Comparison of ENCODE assay signal across 9 cellular contexts in the genomic region with DNA sequence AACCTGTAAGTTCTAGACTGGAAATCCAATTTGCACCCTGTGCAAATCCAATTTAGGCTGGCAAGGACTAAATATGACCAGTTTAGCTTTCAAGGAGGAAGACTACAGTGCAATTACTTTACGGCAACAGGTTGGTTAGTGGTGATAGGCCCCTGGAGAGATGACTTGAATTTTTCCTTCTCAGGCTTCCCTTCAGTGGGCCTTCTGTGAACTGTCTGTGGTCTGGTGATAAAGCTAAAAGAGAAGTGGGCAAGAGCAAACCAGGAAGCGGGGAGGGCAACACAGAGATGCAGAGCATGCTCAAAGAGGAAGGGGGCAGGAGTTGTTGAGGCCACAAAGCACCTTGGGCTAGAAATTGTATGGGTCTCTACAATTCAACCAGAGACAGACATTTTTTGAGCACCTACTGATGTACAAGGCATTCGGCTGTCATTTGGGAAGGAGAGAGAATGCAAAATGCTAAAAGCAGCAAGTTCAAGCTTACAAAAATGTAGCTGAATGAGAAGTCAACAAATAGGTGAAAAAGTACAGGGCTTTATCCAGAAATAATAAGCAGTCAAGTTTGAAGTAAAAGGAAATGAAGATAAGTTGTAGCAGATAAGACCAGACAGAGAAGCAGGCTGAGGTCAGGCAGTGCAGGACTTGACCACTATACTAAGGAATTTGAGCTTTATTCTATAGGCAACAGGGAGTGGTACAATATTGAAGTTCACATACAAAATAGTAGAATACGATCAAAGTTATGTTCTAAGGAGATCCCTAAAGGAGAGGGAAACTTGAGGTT. TPM values are rescaled to one million over a fixed set of nuclear protein-coding genes. Genes with fewer than 3 reads are reported as not detected.
A peak's percentile ranks its signal among the peaks of the same experiment; 100 is the strongest.
DNase-seq lines count a peak whose midpoint lies in the region; ATAC-seq and TF ChIP-seq lines count a peak whose summit lies in the region.
"Had no signal": no experiment of that assay in that cellular context is flagged by ENCODE, and none has a peak within 500 bp of the region (broad histone marks: within the 10 kb centered on the region; RNA-seq: fewer than 3 reads in every experiment).

No MANE protein-coding gene starts in this region.

- POLR2A ChIA-PET in activated CD4-positive, alpha-beta memory T cell treated with anti-CD3 and anti-CD28 coated beads, Interleukin-2, amount 10 ng/mL, durations not matched to agents 7 days and 5 days (lab: Charles Lee): no interaction called here

- no peak overlapping the region for H3K27ac ChIP-seq in coronary artery

- TF ChIP-seq CTCF in coronary artery (IDR thresholded peaks at IDR 0.05): no peak

- DNase-seq in AML-193 (lab: John Stamatoyannopoulos, UW): peak; percentile 94 to 96
- DNase-seq in activated CD4-positive, alpha-beta memory T cell treated with anti-CD3 and anti-CD28 coated beads, Interleukin-2, amount 10 ng/mL, durations not matched to agents 7 days and 5 days: no peak
- no peak for DNase-seq in DMS153 (lab: John Stamatoyannopoulos, UW)
- DNase-seq in coronary artery (ENCODE audit: low spot score): no peak
- no peak for DNase-seq in NCI-H2196 treated with DMSO at 0.1 percent for 48 hours (lab: John Stamatoyannopoulos, UW; ENCODE audit: unreplicated experiment)
- no peak for DNase-seq in SHP77 (lab: John Stamatoyannopoulos, UW)

- CTCF ChIA-PET in activated CD4-positive, alpha-beta memory T cell treated with anti-CD3 and anti-CD28 coated beads, Interleukin-2, amount 10 ng/mL, durations not matched to agents 7 days and 5 days (lab: Charles Lee): interaction anchor here (0.7 kb wide), 1 partner anchor 15 kb away, joined by 3 read pairs; no protein-coding TSS in a partner anchor

- peaks cover 12% of the 10 kb centered on the region for H3K36me3 Mint-ChIP-seq in activated CD4-positive, alpha-beta memory T cell treated with anti-CD3 and anti-CD28 coated beads, Interleukin-2, amount 10 ng/mL, durations not matched to agents 7 days and 5 days (ENCODE audit: low read depth)

- peaks cover 27% of the 10 kb centered on the region for H3K4me1 Mint-ChIP-seq in activated CD4-positive, alpha-beta memory T cell treated with anti-CD3 and anti-CD28 coated beads, Interleukin-2, amount 10 ng/mL, durations not matched to agents 7 days and 5 days

- H3K27ac Mint-ChIP-seq in activated CD4-positive, alpha-beta memory T cell treated with anti-CD3 and anti-CD28 coated beads, Interleukin-2, amount 10 ng/mL, durations not matched to agents 7 days and 5 days: peak overlapping the region; percentile 31

- H3K4me3 ChIP-seq in coronary artery: no peak overlapping the region
- H3K4me3 ChIP-seq: thoracic aorta had no signal

- H3K4me3 Mint-ChIP-seq in activated CD4-positive, alpha-beta memory T cell treated with anti-CD3 and anti-CD28 coated beads, Interleukin-2, amount 10 ng/mL, durations not matched to agents 7 days and 5 days: no peak overlapping the region

- peak; percentile 41 for ATAC-seq in GM18873 (IDR thresholded peaks at IDR 0.05; ENCODE audit: low FRiP score, unreplicated experiment)
- ATAC-seq in HG03354 (IDR thresholded peaks at IDR 0.05; ENCODE audit: poor library complexity, severe bottlenecking, unreplicated experiment): peak; percentile 52

- no peaks in the 10 kb centered on the region for H3K27me3 Mint-ChIP-seq in activated CD4-positive, alpha-beta memory T cell treated with anti-CD3 and anti-CD28 coated beads, Interleukin-2, amount 10 ng/mL, durations not matched to agents 7 days and 5 days

- no peaks in the 10 kb centered on the region for H3K9me3 Mint-ChIP-seq in activated CD4-positive, alpha-beta memory T cell treated with anti-CD3 and anti-CD28 coated beads, Interleukin-2, amount 10 ng/mL, durations not matched to agents 7 days and 5 days

RNA-seq across cellular contexts. Expression of a gene that starts 23.9 kb away (rescaled TPM):
- 10 to 100 TPM; 26.3 to 26.7 TPM for total RNA-seq in activated CD4-positive, alpha-beta memory T cell treated with anti-CD3 and anti-CD28 coated beads, Interleukin-2, amount 10 ng/mL, durations not matched to agents 7 days and 5 days

Comparison
In these comparisons a context has a peak if more than half of its experiments do, and no peak if none do; other contexts are left out.
1. DNase-seq: peak in AML-193 (2 of 2); none in activated CD4-positive, alpha-beta memory T cell treated with anti-CD3 and anti-CD28 coated beads, Interleukin-2, amount 10 ng/mL, durations not matched to agents 7 days and 5 days (single experiment), DMS153 (single experiment), coronary artery (single experiment), NCI-H2196 treated with DMSO at 0.1 percent for 48 hours (single experiment) and SHP77 (0 of 2).